ENCODE assay signal across 22 cellular contexts in genomic region chr9:132562313-132562588, GRCh38. TPM values are rescaled to one million over a fixed set of nuclear protein-coding genes. Genes with fewer than 3 reads are reported as not detected.
"Had no signal": no experiment of that assay in that cellular context is flagged by ENCODE, and none has a peak within 500 bp of the region (broad histone marks: within the 10 kb centered on the region; RNA-seq: fewer than 3 reads in every experiment).

No MANE protein-coding gene starts in this region.

- ATAC-seq: gastrocnemius medialis; natural killer cell treated with Interleukin-12 subunit alpha and Interleukin-12 subunit beta and Interleukin-15 and Interleukin-18, amount 100 ng/mL, for 72 hours; stimulated activated memory B cell treated with anti-CD40 and anti-IgM and Interleukin-4, amounts not matched to agents 10 μg/mL and 1 μg/mL and 100 μg/mL, for 72 hours had no signal

- DNase-seq: effector memory CD4-positive, alpha-beta T cell; gastrocnemius medialis; heart right ventricle; hypothalamus; kidney glomerular epithelial cell; stimulated activated CD4-positive, alpha-beta T cell treated with anti-CD3 and anti-CD28 coated beads, Interleukin-15, amount 100 ng/mL, for 24 hours; stimulated activated CD4-positive, alpha-beta T cell treated with anti-CD3 and anti-CD28 coated beads, Interleukin-1b, Interleukin-23, amount 100 ng/mL, for 48 hours; stimulated activated CD4-positive, alpha-beta T cell treated with anti-CD3 and anti-CD28 coated beads, Interleukin-4, amount 100 ng/mL, for 24 hours; tibial artery; upper lobe of left lung; uterus had no signal

RNA-seq across cellular contexts. Expression of gene BARHL1, which starts 20.2 kb away (rescaled TPM):
- total RNA-seq: chondrocyte; esophagus muscularis mucosa; fibroblast of villous mesenchyme; gastrocnemius medialis; heart right ventricle; lower leg skin; mucosa of gallbladder; myocyte; natural killer cell treated with Interleukin-12 subunit alpha and Interleukin-12 subunit beta and Interleukin-15 and Interleukin-18, amount 100 ng/mL, for 72 hours; osteoblast; pulmonary artery endothelial cell; temporal lobe; upper lobe of left lung; uterus had no signal
